In genomic region chr1:58893257-58893869, GRCh38 we compare ENCODE assay signal across 16 cellular contexts.
DNase-seq lines count a peak whose midpoint lies in the region; ATAC-seq, FAIRE-seq and TF ChIP-seq lines count a peak whose summit lies in the region.
"Had no signal": no experiment of that assay in that cellular context is flagged by ENCODE, and none has a peak within 500 bp of the region (broad histone marks: within the 10 kb centered on the region; RNA-seq: fewer than 3 reads in every experiment).

No MANE protein-coding gene starts in this region.

- ATAC-seq in Panc1 (0 out of 2 replicates have a peak, but pooled peaks have one; percentile 40), right cardiac atrium (peak; percentile 69 to 88), PC-3 (no peak), GM19351 (IDR thresholded peaks at IDR 0.05; ENCODE audit: unreplicated experiment) (no peak)
- ATAC-seq: activated T-cell treated with anti-CD3 and anti-CD28 coated beads, Interleukin-2, amount 50 U/mL, for 72 hours; foreskin keratinocyte; T-cell had no signal

- POLR2A ChIA-PET in Panc1 (lab: Charles Lee): no interaction called here
- POLR2A ChIA-PET in PC-3 (lab: Charles Lee; ENCODE audit: unreplicated experiment): no interaction called here

- H3K4me3 ChIP-seq in Panc1 (ENCODE audit: low read depth in 2 of 2, low read length in 2 of 2): no peak overlapping the region
- H3K4me3 ChIP-seq in right cardiac atrium (ENCODE audit: low read length): no peak overlapping the region
- no peak overlapping the region for H3K4me3 ChIP-seq in small intestine (ENCODE audit: low read depth in 1 of 2, low read length in 2 of 2)
- H3K4me3 ChIP-seq in PC-3 (ENCODE audit: low read length): no peak overlapping the region
- H3K4me3 ChIP-seq: thyroid gland had no signal

- H3K9me2 ChIP-seq in PC-3 (replicated peaks; ENCODE audit: low read length): no peaks in the 10 kb centered on the region

- H3F3A ChIP-seq in PC-3 (ENCODE audit: low read length, unreplicated experiment): no peaks in the 10 kb centered on the region

- no peak for FAIRE-seq in small intestine (lab: Jason Lieb, UNC)

- H3K36me3 ChIP-seq in Panc1 (ENCODE audit: control insufficient read depth, insufficient read depth, low read length) (no peaks in the 10 kb centered on the region), small intestine (ENCODE audit: control insufficient read depth in 2 of 2, insufficient read depth in 2 of 2, low read length in 2 of 2) (no peaks in the 10 kb centered on the region), PC-3 (ENCODE audit: low read depth, low read length) (no peaks in the 10 kb centered on the region)
- H3K36me3 ChIP-seq: thyroid gland had no signal

- H3K27ac ChIP-seq in Panc1 (ENCODE audit: low read length) (peak overlapping the region; percentile 50; the same call in 1 of the 2 replicates), right cardiac atrium (ENCODE audit: low read length) (peak overlapping the region; percentile 56), small intestine (ENCODE audit: low read depth in 1 of 2, low read length in 1 of 2) (peak overlapping the region in 1 of 2 donors; percentile 40), PC-3 (ENCODE audit: low read length) (no peak overlapping the region)
- H3K27ac ChIP-seq: foreskin keratinocyte had no signal

- intact Hi-C loops in Panc1 (cut with micrococcal nuclease; ENCODE audit: unreplicated experiment): no loop called here
- intact Hi-C loops in right cardiac atrium (cut with DNase I): loop anchor here in 1 of 4 donors (10.0 kb wide), 1 partner anchor 109 kb away; the partner anchor contains the start of gene JUN
- intact Hi-C loops in PC-3 (cut with micrococcal nuclease): no loop called here

- peak; percentile 92 for DNase-seq in NCI-H2029 (lab: John Stamatoyannopoulos, UW)
- no peak for DNase-seq in Panc1 (ENCODE audit: low read depth, low spot score)
- DNase-seq in right cardiac atrium: peak; percentile 78 to 87 (median 86)
- peak; percentile 55 for DNase-seq in small intestine
- no peak for DNase-seq in NCI-H1930 (lab: John Stamatoyannopoulos, UW)
- DNase-seq in PC-3: no peak
- DNase-seq in CD1c-positive myeloid dendritic cell (ENCODE audit: extremely low spot score): no peak
- DNase-seq: activated CD4-positive, alpha-beta T cell treated with anti-CD3 and anti-CD28 coated beads for 48 hours; activated T-cell treated with anti-CD3 and anti-CD28 coated beads, Interleukin-2, amount 50 U/mL, for 72 hours; anterior cingulate cortex; effector CD4-positive, alpha-beta T cell; foreskin keratinocyte; stimulated activated CD4-positive, alpha-beta T cell treated with anti-CD3 and anti-CD28 coated beads, Interleukin-12 subunit alpha, Interleukin-12 subunit beta, amount 100 ng/mL, for 4 hours; T-cell had no signal

- H3K79me2 ChIP-seq in PC-3 (ENCODE audit: low read length): no peaks in the 10 kb centered on the region

- H3K27me3 ChIP-seq in Panc1 (ENCODE audit: control insufficient read depth, insufficient read depth, low read length) (no peaks in the 10 kb centered on the region), right cardiac atrium (ENCODE audit: control insufficient read depth, insufficient read depth) (no peaks in the 10 kb centered on the region), small intestine (ENCODE audit: control insufficient read depth in 2 of 2, insufficient read depth in 2 of 2, low read length in 2 of 2) (no peaks in the 10 kb centered on the region), PC-3 (ENCODE audit: low read length) (no peaks in the 10 kb centered on the region)
- H3K27me3 ChIP-seq: foreskin keratinocyte, thyroid gland had no signal

- no peaks in the 10 kb centered on the region for H4K20me1 ChIP-seq in PC-3 (ENCODE audit: low read length)

- BruUV-seq in Panc1 (replicated peaks; lab: Mats Ljungman, UMichigan): no TSS peak
- BruUV-seq in PC-3 (replicated peaks; lab: Mats Ljungman, UMichigan): no TSS peak

- WGBS in right cardiac atrium: 59% methylated on average over 13 of the region's 13 CpGs
- 35 to 57% (median 35%) methylated on average over 13 of the region's 13 CpGs for WGBS in small intestine, 3 donors

- H3K4me2 ChIP-seq in PC-3 (ENCODE audit: low read length): no peak overlapping the region

- H3K4me1 ChIP-seq in Panc1 (ENCODE audit: control insufficient read depth, insufficient read depth, low read length): no peaks in the 10 kb centered on the region
- H3K4me1 ChIP-seq in right cardiac atrium (ENCODE audit: control insufficient read depth, insufficient read depth, low read length): peaks cover 27% of the 10 kb centered on the region
- H3K4me1 ChIP-seq in small intestine (ENCODE audit: control insufficient read depth in 2 of 2, insufficient read depth in 1 of 2, low read depth in 1 of 2, low read length in 1 of 2): peaks cover 13 to 15% of the 10 kb centered on the region in 2 donors
- H3K4me1 ChIP-seq in PC-3 (ENCODE audit: insufficient read depth, low read length): no peaks in the 10 kb centered on the region
- H3K4me1 ChIP-seq: foreskin keratinocyte had no signal

- no peak overlapping the region for H3K9ac ChIP-seq in PC-3 (ENCODE audit: low read length)

- TF ChIP-seq CTCF in Panc1 (IDR thresholded peaks at IDR 0.05): no peak
- no peak for TF ChIP-seq CTCF in PC-3 (conservative IDR thresholded peaks at IDR 0.05; ENCODE audit: low read depth, low read length)

- in situ Hi-C loops in Panc1 (cut with HindIII; ENCODE audit: low pct_unique_long_range_greater_than_20kb, low sequenced_read_pairs): no loop called here

- H3K9me3 ChIP-seq in Panc1 (ENCODE audit: control insufficient read depth, insufficient read depth, low read depth, low read length) (no peaks in the 10 kb centered on the region; the same call in 1 of the 2 replicates), right cardiac atrium (ENCODE audit: control insufficient read depth, low read length) (no peaks in the 10 kb centered on the region), small intestine (ENCODE audit: control insufficient read depth, low read depth) (no peaks in the 10 kb centered on the region), PC-3 (ENCODE audit: low read length) (no peaks in the 10 kb centered on the region)
- H3K9me3 ChIP-seq: thyroid gland had no signal

- H2AFZ ChIP-seq in PC-3 (ENCODE audit: low read length): no peak overlapping the region

- CTCF ChIA-PET in Panc1 (lab: Charles Lee) (no interaction called here), PC-3 (lab: Charles Lee) (no interaction called here)

Comparison
In these comparisons a context has a peak if more than half of its experiments do, and no peak if none do; other contexts are left out.
1. DNase-seq: peak in NCI-H2029 (single experiment), right cardiac atrium (3 of 3) and small intestine (single experiment); none in Panc1 (single experiment), NCI-H1930 (0 of 2), PC-3 (single experiment) and CD1c-positive myeloid dendritic cell (single experiment).
2. ATAC-seq: peak in Panc1 (single experiment) and right cardiac atrium (2 of 2); none in PC-3 (single experiment) and GM19351 (single experiment).